Comparison of ENCODE assay signal across 8 cellular contexts in genomic region chr3:46845860-46846623, GRCh38. TPM values are rescaled to one million over a fixed set of nuclear protein-coding genes. Genes with fewer than 3 reads are reported as not detected.
DNase-seq lines count a peak whose midpoint lies in the region; ATAC-seq, FAIRE-seq and TF ChIP-seq lines count a peak whose summit lies in the region.

No MANE protein-coding gene starts in this region.

- peaks cover 4% of the 10 kb centered on the region for H3K9me3 Mint-ChIP-seq in endothelial cell (ENCODE audit: unreplicated experiment)

- H3K27ac Mint-ChIP-seq in endothelial cell (ENCODE audit: unreplicated experiment), result no peak overlapping the region

- TF ChIP-seq CTCF in GM12872 (IDR thresholded peaks at IDR 0.05; ENCODE audit: insufficient read depth, low read depth, low read length) (peak; percentile 50; the same call in 2 of the 3 replicates), endothelial cell (IDR thresholded peaks at IDR 0.05; ENCODE audit: unreplicated experiment) (peak; percentile 38)

- peaks cover 3% of the 10 kb centered on the region for H3K27me3 Mint-ChIP-seq in endothelial cell (ENCODE audit: unreplicated experiment)

- H3K4me3 Mint-ChIP-seq in endothelial cell (ENCODE audit: unreplicated experiment), result no peak overlapping the region

- DNase-seq in NCI-H446 treated with DMSO at 0.1 percent for 48 hours (lab: John Stamatoyannopoulos, UW), result peak; percentile 42
- peak; percentile 20 for DNase-seq in activated CD8-positive, alpha-beta memory T cell treated with anti-CD3 and anti-CD28 coated beads, Interleukin-2, amount 50 U/mL, for 1 hour (ENCODE audit: extremely low read depth)
- peak; percentile 68 for DNase-seq in endothelial cell (ENCODE audit: low spot score)
- peak; percentile 20 for DNase-seq in middle frontal gyrus (ENCODE audit: extremely low spot score, low spot score)
- DNase-seq in stimulated activated CD8-positive, alpha-beta memory T cell treated with anti-CD3 and anti-CD28 coated beads, Interleukin-2, amount 100 ng/mL, for 48 hours (ENCODE audit: low read depth in 2 of 2), result peak; percentile 45 to 54
- no peak for DNase-seq in HTR-8/SVneo (ENCODE audit: insufficient read length, low spot score)

- peaks cover 5% of the 10 kb centered on the region for H3K4me1 Mint-ChIP-seq in endothelial cell (ENCODE audit: unreplicated experiment)

- no peaks in the 10 kb centered on the region for H3K36me3 Mint-ChIP-seq in endothelial cell (ENCODE audit: low read depth, unreplicated experiment)

- FAIRE-seq in HTR-8/SVneo (lab: Jason Lieb, UNC), result no peak

- ATAC-seq in HG02642 (IDR thresholded peaks at IDR 0.05; ENCODE audit: poor library complexity, unreplicated experiment), result peak; percentile 79

RNA-seq across cellular contexts. Expression of gene MYL3, which starts 17.2 kb away (rescaled TPM):
- not detected for total RNA-seq in endothelial cell (ENCODE audit: unreplicated experiment)

RNA-seq across cellular contexts. Expression of gene PTH1R, which starts 31.5 kb away (rescaled TPM):
- total RNA-seq in endothelial cell (ENCODE audit: unreplicated experiment), result 6.2 TPM
